32 cellular contexts compared by ENCODE assay signal in genomic region chr11:45318516-45318915, GRCh38. TPM values are rescaled to one million over a fixed set of nuclear protein-coding genes. Genes with fewer than 3 reads are reported as not detected.
"Had no signal": no experiment of that assay in that cellular context is flagged by ENCODE, and none has a peak within 500 bp of the region (broad histone marks: within the 10 kb centered on the region; RNA-seq: fewer than 3 reads in every experiment).

No MANE protein-coding gene starts in this region.

- DNase-seq: activated B cell treated with CpG ODN at 0.5 μM for 24 hours; activated CD4-positive, alpha-beta T cell treated with anti-CD3 and anti-CD28 coated beads, Interleukin-2, amount 50 U/mL, for 1 hour; activated effector memory CD4-positive, alpha-beta T cell treated with anti-CD3 and anti-CD28 coated beads, Interleukin-2, amount 50 U/mL, for 16 hours; activated naive CD4-positive, alpha-beta T cell treated with anti-CD3 and anti-CD28 coated beads for 36 hours; activated naive CD8-positive, alpha-beta T cell treated with anti-CD3 and anti-CD28 coated beads for 36 hours; activated naive CD8-positive, alpha-beta T cell treated with anti-CD3 and anti-CD28 coated beads, Interleukin-2, amount 50 U/mL, for 24 hours; activated T-cell treated with anti-CD3 and anti-CD28 coated beads, Interleukin-2, amount 50 U/mL, for 1 hour; activated T-cell treated with anti-CD3 and anti-CD28 coated beads, Interleukin-2, amount 50 U/mL, for 48 hours; adrenal gland; amygdala; aorta; body of pancreas; central memory CD4-positive, alpha-beta T cell; cerebellar nuclear complex; colonic mucosa; dorsolateral prefrontal cortex; effector memory CD4-positive, alpha-beta T cell; endodermal cell; erythroblast; foreskin keratinocyte; gastrocnemius medialis; glutamatergic neuron; T-helper 1 cell; T-helper 17 cell; T1000; WERI-Rb-1 had no signal

- H3K36me3 Mint-ChIP-seq: activated naive CD4-positive, alpha-beta T cell treated with anti-CD3 and anti-CD28 coated beads, Interleukin-2, amount 50 U/mL, for 24 hours; activated naive CD8-positive, alpha-beta T cell treated with anti-CD3 and anti-CD28 coated beads for 36 hours had no signal

- H3K4me1 Mint-ChIP-seq: activated B cell treated with CpG ODN at 0.5 μM for 24 hours; activated naive CD4-positive, alpha-beta T cell treated with anti-CD3 and anti-CD28 coated beads, Interleukin-2, amount 50 U/mL, for 24 hours; activated naive CD8-positive, alpha-beta T cell treated with anti-CD3 and anti-CD28 coated beads for 36 hours; activated naive CD8-positive, alpha-beta T cell treated with anti-CD3 and anti-CD28 coated beads, Interleukin-2, amount 50 U/mL, for 24 hours; endodermal cell; T-helper 17 cell had no signal

- H3K27ac ChIP-seq: adrenal gland, body of pancreas, colonic mucosa, dorsolateral prefrontal cortex, esophagus muscularis mucosa, foreskin keratinocyte, gastrocnemius medialis, WERI-Rb-1 had no signal

- H3K4me3 ChIP-seq: adrenal gland, body of pancreas, colonic mucosa, dorsolateral prefrontal cortex, esophagus muscularis mucosa, gastrocnemius medialis had no signal

- H3K27ac Mint-ChIP-seq: activated B cell treated with CpG ODN at 0.5 μM for 24 hours; activated naive CD4-positive, alpha-beta T cell treated with anti-CD3 and anti-CD28 coated beads for 36 hours; activated naive CD4-positive, alpha-beta T cell treated with anti-CD3 and anti-CD28 coated beads, Interleukin-2, amount 50 U/mL, for 24 hours; activated naive CD8-positive, alpha-beta T cell treated with anti-CD3 and anti-CD28 coated beads for 36 hours; activated naive CD8-positive, alpha-beta T cell treated with anti-CD3 and anti-CD28 coated beads, Interleukin-2, amount 50 U/mL, for 24 hours; activated T-helper 1 cell treated with anti-CD3 and anti-CD28 coated beads, Interleukin-12 subunit alpha, Interleukin-12 subunit beta, Interleukin-2, Interleukin-4 antibody, amounts not matched to agents 30 ng/mL and 10 ng/mL and 1 ng/mL, durations not matched to agents 14 hours and 24 hours and 36 hours; activated T-helper 2 cell treated with anti-CD3 and anti-CD28 coated beads, Interferon-gamma antibody, Interleukin-2, Interleukin-4, amounts not matched to agents 10 μg/mL and 5 μg/mL and 100 μg/mL, durations not matched to agents 14 hours and 24 hours and 36 hours; dendritic cell treated with granulocyte-macrophage colony-stimulating factor and Interleukin-4, amounts not matched to agents 40 ng/mL and 50 ng/mL, for 4 days; endodermal cell; T-helper 17 cell; T-helper 2 cell treated with Interferon-gamma antibody and Interleukin-4, amounts not matched to agents 5 μg/mL and 100 μg/mL, for 36 hours had no signal

- H3K9me3 Mint-ChIP-seq: activated B cell treated with CpG ODN at 0.5 μM for 24 hours; activated naive CD4-positive, alpha-beta T cell treated with anti-CD3 and anti-CD28 coated beads for 36 hours; activated naive CD4-positive, alpha-beta T cell treated with anti-CD3 and anti-CD28 coated beads, Interleukin-2, amount 50 U/mL, for 24 hours; activated naive CD8-positive, alpha-beta T cell treated with anti-CD3 and anti-CD28 coated beads for 36 hours; activated naive CD8-positive, alpha-beta T cell treated with anti-CD3 and anti-CD28 coated beads, Interleukin-2, amount 50 U/mL, for 24 hours; activated T-helper 1 cell treated with anti-CD3 and anti-CD28 coated beads, Interleukin-12 subunit alpha, Interleukin-12 subunit beta, Interleukin-2, Interleukin-4 antibody, amounts not matched to agents 30 ng/mL and 10 ng/mL and 1 ng/mL, durations not matched to agents 14 hours and 24 hours and 36 hours; activated T-helper 2 cell treated with anti-CD3 and anti-CD28 coated beads, Interferon-gamma antibody, Interleukin-2, Interleukin-4, amounts not matched to agents 10 μg/mL and 5 μg/mL and 100 μg/mL, durations not matched to agents 14 hours and 24 hours and 36 hours; dendritic cell treated with granulocyte-macrophage colony-stimulating factor and Interleukin-4, amounts not matched to agents 40 ng/mL and 50 ng/mL, for 4 days; endodermal cell; T-helper 2 cell treated with Interferon-gamma antibody and Interleukin-4, amounts not matched to agents 5 μg/mL and 100 μg/mL, for 36 hours had no signal

- H3K4me3 Mint-ChIP-seq: activated B cell treated with CpG ODN at 0.5 μM for 24 hours; activated naive CD4-positive, alpha-beta T cell treated with anti-CD3 and anti-CD28 coated beads for 36 hours; activated naive CD4-positive, alpha-beta T cell treated with anti-CD3 and anti-CD28 coated beads, Interleukin-2, amount 50 U/mL, for 24 hours; activated naive CD8-positive, alpha-beta T cell treated with anti-CD3 and anti-CD28 coated beads for 36 hours; activated naive CD8-positive, alpha-beta T cell treated with anti-CD3 and anti-CD28 coated beads, Interleukin-2, amount 50 U/mL, for 24 hours; activated T-helper 1 cell treated with anti-CD3 and anti-CD28 coated beads, Interleukin-12 subunit alpha, Interleukin-12 subunit beta, Interleukin-2, Interleukin-4 antibody, amounts not matched to agents 30 ng/mL and 10 ng/mL and 1 ng/mL, durations not matched to agents 14 hours and 24 hours and 36 hours; dendritic cell treated with granulocyte-macrophage colony-stimulating factor and Interleukin-4, amounts not matched to agents 40 ng/mL and 50 ng/mL, for 4 days; endodermal cell; T-helper 17 cell; T-helper 2 cell treated with Interferon-gamma antibody and Interleukin-4, amounts not matched to agents 5 μg/mL and 100 μg/mL, for 36 hours had no signal

RNA-seq across cellular contexts. Expression of gene SYT13, which starts 32.4 kb away (rescaled TPM):
- total RNA-seq: activated B cell treated with CpG ODN at 0.5 μM for 24 hours; activated naive CD4-positive, alpha-beta T cell treated with anti-CD3 and anti-CD28 coated beads for 36 hours; activated naive CD8-positive, alpha-beta T cell treated with anti-CD3 and anti-CD28 coated beads for 36 hours; activated T-helper 1 cell treated with anti-CD3 and anti-CD28 coated beads, Interleukin-12 subunit alpha, Interleukin-12 subunit beta, Interleukin-2, Interleukin-4 antibody, amounts not matched to agents 30 ng/mL and 10 ng/mL and 1 ng/mL, durations not matched to agents 14 hours and 24 hours and 36 hours; activated T-helper 2 cell treated with anti-CD3 and anti-CD28 coated beads, Interferon-gamma antibody, Interleukin-2, Interleukin-4, amounts not matched to agents 10 μg/mL and 5 μg/mL and 100 μg/mL, durations not matched to agents 14 hours and 24 hours and 36 hours; foreskin keratinocyte had no signal
